Comparison of ENCODE assay signal across 36 cellular contexts in the genomic region with DNA sequence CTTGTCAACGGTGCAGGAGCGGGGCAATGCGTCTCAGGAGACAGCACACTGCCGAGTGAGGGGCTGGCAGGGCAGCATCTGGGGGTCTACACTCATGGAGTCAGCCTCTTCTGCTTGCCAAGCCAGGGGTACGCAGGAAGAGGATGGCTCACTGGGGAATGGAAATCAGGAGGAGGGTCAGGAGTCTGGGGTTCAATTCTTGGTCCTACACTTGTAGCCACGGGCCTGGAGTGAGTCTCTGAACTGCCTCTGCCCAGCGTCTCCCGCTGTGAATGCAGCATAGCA.
"Had no signal": no experiment of that assay in that cellular context is flagged by ENCODE, and none has a peak within 500 bp of the region (broad histone marks: within the 10 kb centered on the region; RNA-seq: fewer than 3 reads in every experiment).

No MANE protein-coding gene starts in this region.

- H3K27ac ChIP-seq: adrenal gland, ascending aorta, breast epithelium, coronary artery, dorsolateral prefrontal cortex, esophagus muscularis mucosa, foreskin keratinocyte, gastrocnemius medialis had no signal

- H3K36me3 Mint-ChIP-seq: activated CD4-positive, alpha-beta memory T cell treated with anti-CD3 and anti-CD28 coated beads for 36 hours; activated CD8-positive, alpha-beta memory T cell treated with anti-CD3 and anti-CD28 coated beads, Interleukin-2, amount 10 ng/mL, durations not matched to agents 7 days and 5 days; activated naive CD4-positive, alpha-beta T cell treated with anti-CD3 and anti-CD28 coated beads, Interleukin-2, amount 50 U/mL, for 24 hours; activated naive CD8-positive, alpha-beta T cell treated with anti-CD3 and anti-CD28 coated beads for 36 hours; brain had no signal

- H3K9me3 ChIP-seq: adrenal gland, ascending aorta, breast epithelium, esophagus muscularis mucosa, gastrocnemius medialis had no signal

- H3K4me3 Mint-ChIP-seq: activated CD4-positive, alpha-beta memory T cell treated with anti-CD3 and anti-CD28 coated beads for 36 hours; activated CD4-positive, alpha-beta T cell treated with anti-CD3 and anti-CD28 coated beads for 36 hours; activated CD4-positive, alpha-beta T cell treated with anti-CD3 and anti-CD28 coated beads, Interleukin-2, amount 10 ng/mL, durations not matched to agents 24 days and 14 days; activated CD8-positive, alpha-beta memory T cell treated with anti-CD3 and anti-CD28 coated beads, Interleukin-2, amount 10 ng/mL, durations not matched to agents 7 days and 5 days; activated CD8-positive, alpha-beta T cell treated with anti-CD3 and anti-CD28 coated beads, Interleukin-2, amount 10 ng/mL, durations not matched to agents 7 days and 5 days; activated naive CD4-positive, alpha-beta T cell treated with anti-CD3 and anti-CD28 coated beads for 36 hours; activated naive CD4-positive, alpha-beta T cell treated with anti-CD3 and anti-CD28 coated beads, Interleukin-2, amount 50 U/mL, for 24 hours; activated naive CD8-positive, alpha-beta T cell treated with anti-CD3 and anti-CD28 coated beads for 36 hours; activated naive CD8-positive, alpha-beta T cell treated with anti-CD3 and anti-CD28 coated beads, Interleukin-2, amount 50 U/mL, for 24 hours; activated T-helper 1 cell treated with anti-CD3 and anti-CD28 coated beads, Interleukin-12 subunit alpha, Interleukin-12 subunit beta, Interleukin-2, Interleukin-4 antibody, amounts not matched to agents 30 ng/mL and 10 ng/mL and 1 ng/mL, durations not matched to agents 14 hours and 24 hours and 36 hours; brain; central memory CD8-positive, alpha-beta T cell; dendritic cell treated with granulocyte-macrophage colony-stimulating factor and Interleukin-4, amounts not matched to agents 40 ng/mL and 50 ng/mL, for 4 days; T-helper 17 cell; T-helper 2 cell treated with Interferon-gamma antibody and Interleukin-4, amounts not matched to agents 5 μg/mL and 100 μg/mL, for 36 hours had no signal

- ATAC-seq: activated CD4-positive, alpha-beta T cell treated with anti-CD3 and anti-CD28 coated beads for 36 hours; activated CD8-positive, alpha-beta memory T cell treated with anti-CD3 and anti-CD28 coated beads, Interleukin-2, amount 10 ng/mL, durations not matched to agents 7 days and 5 days; activated CD8-positive, alpha-beta T cell treated with anti-CD3 and anti-CD28 coated beads, Interleukin-2, amount 10 ng/mL, durations not matched to agents 7 days and 5 days; activated naive CD8-positive, alpha-beta T cell treated with anti-CD3 and anti-CD28 coated beads, Interleukin-2, amount 50 U/mL, for 24 hours; gastrocnemius medialis; T-helper 17 cell had no signal

- H3K27me3 Mint-ChIP-seq: activated CD4-positive, alpha-beta T cell treated with anti-CD3 and anti-CD28 coated beads for 36 hours; activated CD4-positive, alpha-beta T cell treated with anti-CD3 and anti-CD28 coated beads, Interleukin-2, amount 10 ng/mL, durations not matched to agents 24 days and 14 days; activated naive CD4-positive, alpha-beta T cell treated with anti-CD3 and anti-CD28 coated beads, Interleukin-2, amount 50 U/mL, for 24 hours; activated naive CD8-positive, alpha-beta T cell treated with anti-CD3 and anti-CD28 coated beads for 36 hours; activated naive CD8-positive, alpha-beta T cell treated with anti-CD3 and anti-CD28 coated beads, Interleukin-2, amount 50 U/mL, for 24 hours had no signal

- H3K4me3 ChIP-seq: adrenal gland, ascending aorta, breast epithelium, coronary artery, dorsolateral prefrontal cortex, esophagus muscularis mucosa, gastrocnemius medialis had no signal

- H3K36me3 ChIP-seq: adrenal gland, ascending aorta, breast epithelium, esophagus muscularis mucosa, gastrocnemius medialis had no signal

- H3K27me3 ChIP-seq: adrenal gland, ascending aorta, breast epithelium, gastrocnemius medialis had no signal

- H3K27ac Mint-ChIP-seq: activated CD4-positive, alpha-beta memory T cell treated with anti-CD3 and anti-CD28 coated beads for 36 hours; activated CD4-positive, alpha-beta T cell treated with anti-CD3 and anti-CD28 coated beads for 36 hours; activated CD4-positive, alpha-beta T cell treated with anti-CD3 and anti-CD28 coated beads, Interleukin-2, amount 10 ng/mL, durations not matched to agents 24 days and 14 days; activated CD8-positive, alpha-beta memory T cell treated with anti-CD3 and anti-CD28 coated beads, Interleukin-2, amount 10 ng/mL, durations not matched to agents 7 days and 5 days; activated CD8-positive, alpha-beta T cell treated with anti-CD3 and anti-CD28 coated beads, Interleukin-2, amount 10 ng/mL, durations not matched to agents 7 days and 5 days; activated naive CD4-positive, alpha-beta T cell treated with anti-CD3 and anti-CD28 coated beads for 36 hours; activated naive CD4-positive, alpha-beta T cell treated with anti-CD3 and anti-CD28 coated beads, Interleukin-2, amount 50 U/mL, for 24 hours; activated naive CD8-positive, alpha-beta T cell treated with anti-CD3 and anti-CD28 coated beads for 36 hours; activated naive CD8-positive, alpha-beta T cell treated with anti-CD3 and anti-CD28 coated beads, Interleukin-2, amount 50 U/mL, for 24 hours; activated T-helper 1 cell treated with anti-CD3 and anti-CD28 coated beads, Interleukin-12 subunit alpha, Interleukin-12 subunit beta, Interleukin-2, Interleukin-4 antibody, amounts not matched to agents 30 ng/mL and 10 ng/mL and 1 ng/mL, durations not matched to agents 14 hours and 24 hours and 36 hours; activated T-helper 2 cell treated with anti-CD3 and anti-CD28 coated beads, Interferon-gamma antibody, Interleukin-2, Interleukin-4, amounts not matched to agents 10 μg/mL and 5 μg/mL and 100 μg/mL, durations not matched to agents 14 hours and 24 hours and 36 hours; dendritic cell treated with granulocyte-macrophage colony-stimulating factor and Interleukin-4, amounts not matched to agents 40 ng/mL and 50 ng/mL, for 4 days; T-helper 17 cell; T-helper 2 cell treated with Interferon-gamma antibody and Interleukin-4, amounts not matched to agents 5 μg/mL and 100 μg/mL, for 36 hours had no signal

- H3K4me1 Mint-ChIP-seq: activated CD4-positive, alpha-beta T cell treated with anti-CD3 and anti-CD28 coated beads for 36 hours; activated CD4-positive, alpha-beta T cell treated with anti-CD3 and anti-CD28 coated beads, Interleukin-2, amount 10 ng/mL, durations not matched to agents 24 days and 14 days; activated CD8-positive, alpha-beta memory T cell treated with anti-CD3 and anti-CD28 coated beads, Interleukin-2, amount 10 ng/mL, durations not matched to agents 7 days and 5 days; activated naive CD4-positive, alpha-beta T cell treated with anti-CD3 and anti-CD28 coated beads, Interleukin-2, amount 50 U/mL, for 24 hours; activated naive CD8-positive, alpha-beta T cell treated with anti-CD3 and anti-CD28 coated beads for 36 hours; activated naive CD8-positive, alpha-beta T cell treated with anti-CD3 and anti-CD28 coated beads, Interleukin-2, amount 50 U/mL, for 24 hours; central memory CD8-positive, alpha-beta T cell; T-helper 17 cell had no signal

- H3K4me1 ChIP-seq: adrenal gland, ascending aorta, esophagus muscularis mucosa, foreskin keratinocyte, gastrocnemius medialis had no signal

- H3K9me3 Mint-ChIP-seq: activated CD4-positive, alpha-beta memory T cell treated with anti-CD3 and anti-CD28 coated beads for 36 hours; activated CD4-positive, alpha-beta T cell treated with anti-CD3 and anti-CD28 coated beads, Interleukin-2, amount 10 ng/mL, durations not matched to agents 24 days and 14 days; activated naive CD4-positive, alpha-beta T cell treated with anti-CD3 and anti-CD28 coated beads for 36 hours; activated naive CD4-positive, alpha-beta T cell treated with anti-CD3 and anti-CD28 coated beads, Interleukin-2, amount 50 U/mL, for 24 hours; activated naive CD8-positive, alpha-beta T cell treated with anti-CD3 and anti-CD28 coated beads for 36 hours; activated naive CD8-positive, alpha-beta T cell treated with anti-CD3 and anti-CD28 coated beads, Interleukin-2, amount 50 U/mL, for 24 hours; activated T-helper 1 cell treated with anti-CD3 and anti-CD28 coated beads, Interleukin-12 subunit alpha, Interleukin-12 subunit beta, Interleukin-2, Interleukin-4 antibody, amounts not matched to agents 30 ng/mL and 10 ng/mL and 1 ng/mL, durations not matched to agents 14 hours and 24 hours and 36 hours; activated T-helper 2 cell treated with anti-CD3 and anti-CD28 coated beads, Interferon-gamma antibody, Interleukin-2, Interleukin-4, amounts not matched to agents 10 μg/mL and 5 μg/mL and 100 μg/mL, durations not matched to agents 14 hours and 24 hours and 36 hours; brain; central memory CD8-positive, alpha-beta T cell; dendritic cell treated with granulocyte-macrophage colony-stimulating factor and Interleukin-4, amounts not matched to agents 40 ng/mL and 50 ng/mL, for 4 days; T-helper 2 cell treated with Interferon-gamma antibody and Interleukin-4, amounts not matched to agents 5 μg/mL and 100 μg/mL, for 36 hours had no signal

- DNase-seq: activated CD4-positive, alpha-beta memory T cell treated with anti-CD3 and anti-CD28 coated beads for 36 hours; activated CD4-positive, alpha-beta T cell treated with anti-CD3 and anti-CD28 coated beads for 36 hours; activated CD4-positive, alpha-beta T cell treated with anti-CD3 and anti-CD28 coated beads, Interleukin-2, amount 10 ng/mL, durations not matched to agents 24 days and 14 days; activated CD4-positive, CD25-positive, alpha-beta regulatory T cell; activated CD4-positive, CD25-positive, alpha-beta regulatory T cell treated with anti-CD3 and anti-CD28 coated beads, Interleukin-2, amount 50 U/mL, for 72 hours; activated CD8-positive, alpha-beta memory T cell treated with anti-CD3 and anti-CD28 coated beads, Interleukin-2, amount 10 ng/mL, durations not matched to agents 7 days and 5 days; activated CD8-positive, alpha-beta memory T cell treated with anti-CD3 and anti-CD28 coated beads, Interleukin-2, amount 50 U/mL, for 4 hours; activated CD8-positive, alpha-beta T cell treated with anti-CD3 and anti-CD28 coated beads, Interleukin-2, amount 10 ng/mL, durations not matched to agents 7 days and 5 days; activated gamma-delta T cell treated with Interleukin-2 at 50 U/mL for 16 hours; activated naive CD4-positive, alpha-beta T cell treated with anti-CD3 and anti-CD28 coated beads for 36 hours; activated naive CD8-positive, alpha-beta T cell treated with anti-CD3 and anti-CD28 coated beads for 36 hours; activated naive CD8-positive, alpha-beta T cell treated with anti-CD3 and anti-CD28 coated beads, Interleukin-2, amount 50 U/mL, for 24 hours; activated T-cell treated with anti-CD3 and anti-CD28 coated beads, Interleukin-2, amount 50 U/mL, for 1 hour; activated T-cell treated with anti-CD3 and anti-CD28 coated beads, Interleukin-2, amount 50 U/mL, for 48 hours; adrenal gland; amygdala; effector memory CD4-positive, alpha-beta T cell; erythroblast; gastrocnemius medialis; glutamatergic neuron; T-helper 1 cell; T-helper 17 cell; T1000 had no signal
